In the genomic region with DNA sequence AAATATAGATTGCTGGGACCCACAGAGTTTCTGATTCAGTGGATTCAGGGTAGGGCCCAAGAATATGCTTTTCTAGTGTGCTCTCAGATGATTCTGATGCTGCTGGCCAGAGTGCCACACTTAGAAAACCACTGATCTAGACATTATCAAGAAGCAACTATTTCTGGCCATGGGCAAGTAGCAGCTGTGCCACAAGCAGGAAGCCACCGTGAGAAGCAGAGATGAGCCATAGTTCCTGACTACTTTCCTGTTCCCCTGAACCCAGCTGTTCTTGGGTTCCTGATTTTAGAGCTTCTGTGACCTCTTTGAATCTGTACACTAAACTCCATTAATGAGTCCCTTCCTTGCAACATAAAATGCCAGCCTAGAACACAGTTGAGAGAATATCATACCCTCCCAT, we compare ENCODE assay signal across 11 cellular contexts. TPM values are rescaled to one million over a fixed set of nuclear protein-coding genes. Genes with fewer than 3 reads are reported as not detected.
A peak's percentile ranks its signal among the peaks of the same experiment; 100 is the strongest.
DNase-seq lines count a peak whose midpoint lies in the region; ATAC-seq and TF ChIP-seq lines count a peak whose summit lies in the region.
"Had no signal": no experiment of that assay in that cellular context is flagged by ENCODE, and none has a peak within 500 bp of the region (broad histone marks: within the 10 kb centered on the region; RNA-seq: fewer than 3 reads in every experiment).

No MANE protein-coding gene starts in this region.

- H3K27ac ChIP-seq in esophagus squamous epithelium (no peak overlapping the region), breast epithelium (no peak overlapping the region)
- H3K27ac ChIP-seq: body of pancreas had no signal

- H3K9me3 Mint-ChIP-seq in activated B cell treated with CpG ODN at 0.5 μM for 24 hours, result no peaks in the 10 kb centered on the region

- no peaks in the 10 kb centered on the region for H3K27me3 Mint-ChIP-seq in activated B cell treated with CpG ODN at 0.5 μM for 24 hours

- intact Hi-C loops in activated B cell treated with CpG ODN at 0.5 μM for 24 hours (cut with micrococcal nuclease), result loop anchor here (1.0 kb wide), 1 partner anchor 10 kb away; no protein-coding TSS in a partner anchor
- intact Hi-C loops in esophagus squamous epithelium (cut with DNase I), result no loop called here
- intact Hi-C loops in breast epithelium (cut with DNase I; ENCODE audit: low total_unique reads), result no loop called here

- H3K36me3 ChIP-seq in esophagus squamous epithelium (no peaks in the 10 kb centered on the region), breast epithelium (no peaks in the 10 kb centered on the region)

- H3K27ac Mint-ChIP-seq in activated B cell treated with CpG ODN at 0.5 μM for 24 hours, result peak overlapping the region; percentile 82

- TF ChIP-seq CTCF in activated B cell treated with CpG ODN at 0.5 μM for 24 hours (IDR thresholded peaks at IDR 0.05) (no peak), esophagus squamous epithelium (IDR thresholded peaks at IDR 0.05) (no peak), breast epithelium (IDR thresholded peaks at IDR 0.05) (no peak)

- DNase-seq in GDM1 (lab: John Stamatoyannopoulos, UW) (peak; percentile 82), activated B cell treated with CpG ODN at 0.5 μM for 24 hours (no peak), esophagus squamous epithelium (lab: John Stamatoyannopoulos, UW) (no peak), NCI-H748 treated with DMSO at 0.1 percent for 48 hours (lab: John Stamatoyannopoulos, UW) (no peak), NCI-H2227 treated with DMSO at 0.1 percent for 48 hours (lab: John Stamatoyannopoulos, UW) (no peak), breast epithelium (ENCODE audit: low spot score in 2 of 2) (no peak)
- DNase-seq: DMS 273 treated with DMSO at 0.1 percent for 48 hours, T-helper 1 cell had no signal

- peak overlapping the region; percentile 36 for H3K4me3 Mint-ChIP-seq in activated B cell treated with CpG ODN at 0.5 μM for 24 hours

- WGBS in esophagus squamous epithelium, 2 donors, result 27 to 45% methylated on average over 1 of the region's 1 CpG

- no peaks in the 10 kb centered on the region for H3K27me3 ChIP-seq in esophagus squamous epithelium
- no peaks in the 10 kb centered on the region for H3K27me3 ChIP-seq in breast epithelium
- H3K27me3 ChIP-seq: body of pancreas had no signal

- no peak for TF ChIP-seq POLR2A in esophagus squamous epithelium (IDR thresholded peaks at IDR 0.05)
- no peak for TF ChIP-seq POLR2A in breast epithelium (IDR thresholded peaks at IDR 0.05)

- H3K4me1 Mint-ChIP-seq in activated B cell treated with CpG ODN at 0.5 μM for 24 hours, result peaks cover 64% of the 10 kb centered on the region

- H3K4me3 ChIP-seq in esophagus squamous epithelium (no peak overlapping the region), breast epithelium (no peak overlapping the region)
- H3K4me3 ChIP-seq: body of pancreas had no signal

- no peaks in the 10 kb centered on the region for H3K9me3 ChIP-seq in esophagus squamous epithelium
- no peaks in the 10 kb centered on the region for H3K9me3 ChIP-seq in breast epithelium
- H3K9me3 ChIP-seq: body of pancreas had no signal

- POLR2A ChIA-PET in activated B cell treated with CpG ODN at 0.5 μM for 24 hours (lab: Charles Lee), result interaction anchor here (0.6 to 1.3 kb wide), 4 partner anchors 9 to 53 kb away, joined by 3 to 8 read pairs (median 6); no protein-coding TSS in a partner anchor

- no peaks in the 10 kb centered on the region for H3K4me1 ChIP-seq in esophagus squamous epithelium
- no peaks in the 10 kb centered on the region for H3K4me1 ChIP-seq in breast epithelium
- H3K4me1 ChIP-seq: body of pancreas had no signal

- ATAC-seq in GM19455 (IDR thresholded peaks at IDR 0.05; ENCODE audit: unreplicated experiment) (peak; percentile 75), HG03442 (IDR thresholded peaks at IDR 0.05; ENCODE audit: unreplicated experiment) (peak; percentile 82), activated B cell treated with CpG ODN at 0.5 μM for 24 hours (ENCODE audit: low read depth) (peak; percentile 62)
- ATAC-seq: body of pancreas had no signal

- CTCF ChIA-PET in activated B cell treated with CpG ODN at 0.5 μM for 24 hours (lab: Charles Lee), result interaction anchor here (1.3 to 2.1 kb wide), 2 partner anchors 9 to 279 kb away, joined by 3 to 8 read pairs; no protein-coding TSS in a partner anchor

- H3K36me3 Mint-ChIP-seq in activated B cell treated with CpG ODN at 0.5 μM for 24 hours (ENCODE audit: low read depth), result no peaks in the 10 kb centered on the region

RNA-seq across cellular contexts. Expression of gene PIK3AP1, which starts 38.1 kb away (rescaled TPM):
- total RNA-seq in activated B cell treated with CpG ODN at 0.5 μM for 24 hours, result 156 and 157 TPM in 2 replicates
- 1 to 10 TPM in 3 of 4 donors, under 1 TPM in 1; 0.57 to 7.6 (median 3.7) TPM for total RNA-seq in esophagus squamous epithelium
- total RNA-seq in breast epithelium, result 10 to 100 TPM in 2 of 3 donors, 1 to 10 TPM in 1; 9.8 to 26.9 (median 14.2) TPM
